ENCODE assay signal across 10 cellular contexts in genomic region chr20:58246346-58246745, GRCh38. TPM values are rescaled to one million over a fixed set of nuclear protein-coding genes. Genes with fewer than 3 reads are reported as not detected.
DNase-seq lines count a peak whose midpoint lies in the region; ATAC-seq and TF ChIP-seq lines count a peak whose summit lies in the region.
"Had no signal": no experiment of that assay in that cellular context is flagged by ENCODE, and none has a peak within 500 bp of the region (broad histone marks: within the 10 kb centered on the region; RNA-seq: fewer than 3 reads in every experiment).

No MANE protein-coding gene starts in this region.

- H3K27ac ChIP-seq in 22Rv1 (no peak overlapping the region), hepatocyte (no peak overlapping the region), colonic mucosa (no peak overlapping the region)

- H3K4me1 ChIP-seq in hepatocyte (ENCODE audit: insufficient read depth) (no peaks in the 10 kb centered on the region), colonic mucosa (no peaks in the 10 kb centered on the region)

- H3K9me3 ChIP-seq in hepatocyte (ENCODE audit: low read depth) (no peaks in the 10 kb centered on the region), colonic mucosa (no peaks in the 10 kb centered on the region)

- H3K79me2 ChIP-seq in hepatocyte, result no peaks in the 10 kb centered on the region

- peak; percentile 21; the same call in 1 of the 3 replicates for ATAC-seq in SK-N-SH treated with all-trans-retinoic acid at 6 μM for 48 hours
- no peak for ATAC-seq in HG02884 (IDR thresholded peaks at IDR 0.05; ENCODE audit: unreplicated experiment)
- no peak for ATAC-seq in HG03039 (IDR thresholded peaks at IDR 0.05; ENCODE audit: unreplicated experiment)
- ATAC-seq: stimulated activated effector memory CD8-positive, alpha-beta T cell treated with anti-CD3 and anti-CD28 coated beads, Interleukin-12 subunit alpha, Interleukin-12 subunit beta, amount 100 ng/mL, for 72 hours had no signal

- no peak overlapping the region for H3K4me2 ChIP-seq in hepatocyte

- no peaks in the 10 kb centered on the region for H3K9me2 ChIP-seq in hepatocyte (replicated peaks; ENCODE audit: insufficient read depth)

- peak; percentile 18; the same call in 1 of the 2 replicates for TF ChIP-seq CTCF in 22Rv1 (IDR thresholded peaks at IDR 0.05)
- TF ChIP-seq CTCF in GM12872 (IDR thresholded peaks at IDR 0.05; ENCODE audit: insufficient read depth, low read depth, low read length), result 0 out of 3 replicates have a peak, but pooled peaks have one; percentile 14
- peak; percentile 39 for TF ChIP-seq CTCF in hepatocyte (IDR thresholded peaks at IDR 0.05; ENCODE audit: poor library complexity)
- no peak for TF ChIP-seq CTCF in colonic mucosa (IDR thresholded peaks at IDR 0.05)

- no peak overlapping the region for H3K9ac ChIP-seq in colonic mucosa (ENCODE audit: low read depth in 2 of 2, low read length in 2 of 2)

- WGBS in hepatocyte (ENCODE audit: low lambda C conversion rate, missing lambda C conversion rate), result 83% methylated on average over 9 of the region's 9 CpGs

- intact Hi-C loops in colonic mucosa (cut with DNase I), result no loop called here

- no peaks in the 10 kb centered on the region for H4K20me1 ChIP-seq in hepatocyte (ENCODE audit: insufficient read depth, poor library complexity, severe bottlenecking)

- no peak overlapping the region for H2AFZ ChIP-seq in hepatocyte

- no peak for DNase-seq in hepatocyte (ENCODE audit: low spot score)
- no peak for DNase-seq in colonic mucosa
- no peak for DNase-seq in NCI-H510A (lab: John Stamatoyannopoulos, UW)

- H3K36me3 ChIP-seq in hepatocyte (replicated peaks; ENCODE audit: insufficient read depth, low read depth) (no peaks in the 10 kb centered on the region), colonic mucosa (peaks cover 16% of the 10 kb centered on the region)

- H3K4me3 ChIP-seq in hepatocyte, result no peak overlapping the region
- H3K4me3 ChIP-seq in colonic mucosa, result no peak overlapping the region

- H3K27me3 ChIP-seq in hepatocyte (no peaks in the 10 kb centered on the region), colonic mucosa (no peaks in the 10 kb centered on the region)

TF ChIP-seq in SK-N-SH treated with all-trans-retinoic acid at 6 μM for 48 hours, 23 proteins besides CTCF, POLR2A, EP300 and RAD21:
- TF ChIP-seq SNAI2 (CRISPR knock-in tag; IDR thresholded peaks at IDR 0.05), result no peak
- no peak for TF ChIP-seq ISL1 (CRISPR knock-in tag; IDR thresholded peaks at IDR 0.05)
- no peak for TF ChIP-seq PATZ1 (CRISPR knock-in tag; IDR thresholded peaks at IDR 0.05; ENCODE audit: borderline replicate concordance)
- no peak for TF ChIP-seq ZNF8 (CRISPR knock-in tag; IDR thresholded peaks at IDR 0.05)
- no peak for TF ChIP-seq CREB5 (CRISPR knock-in tag; IDR thresholded peaks at IDR 0.05; ENCODE audit: low read depth)
- TF ChIP-seq ZFP30 (CRISPR knock-in tag; IDR thresholded peaks at IDR 0.05), result no peak
- TF ChIP-seq GLIS3 (CRISPR knock-in tag; IDR thresholded peaks at IDR 0.05), result no peak
- TF ChIP-seq RARB (CRISPR knock-in tag; IDR thresholded peaks at IDR 0.05), result no peak

RNA-seq across cellular contexts. Expression of gene ANKRD60, which starts 17.9 kb away (rescaled TPM):
- total RNA-seq in hepatocyte, result not detected in 2 replicates
- polyA plus RNA-seq in hepatocyte, result not detected in 2 replicates
- not detected for total RNA-seq in colonic mucosa
- total RNA-seq: frontal cortex had no signal
